ENCODE assay signal across 8 cellular contexts in the genomic region with DNA sequence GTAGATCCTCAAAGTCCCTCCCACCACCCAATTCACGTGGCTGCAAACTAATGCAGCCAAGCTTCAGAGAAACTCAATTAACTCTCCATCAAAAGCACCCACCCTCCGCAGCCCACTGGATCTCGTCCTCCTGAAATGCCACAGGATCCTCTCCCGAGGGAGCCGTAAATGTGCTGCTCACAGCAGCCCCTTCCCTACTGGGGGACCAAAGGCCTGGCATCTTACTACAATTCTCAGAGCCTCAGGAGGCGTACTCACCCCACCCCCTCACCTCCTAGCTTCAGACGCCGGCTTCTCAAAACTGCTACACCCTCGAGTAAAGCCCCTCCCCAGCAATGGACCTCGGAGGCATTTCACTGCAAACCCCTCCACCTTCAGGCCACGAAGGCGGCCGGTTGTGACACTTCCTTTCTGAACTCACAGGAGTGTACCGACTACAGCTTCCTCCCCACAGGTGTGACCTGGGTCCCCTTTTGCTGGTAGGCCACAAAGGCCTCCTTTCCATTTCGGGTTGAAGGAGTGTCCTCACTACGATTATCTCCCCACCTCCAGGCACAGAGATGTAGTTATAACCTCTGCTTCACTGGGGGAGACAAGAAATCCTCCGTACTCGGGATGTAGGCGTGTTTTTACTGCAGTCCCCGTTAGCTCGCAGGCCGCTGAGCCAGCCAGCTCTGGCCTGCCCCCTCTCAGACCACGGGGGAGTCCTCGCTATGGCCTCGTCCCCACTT. TPM values are rescaled to one million over a fixed set of nuclear protein-coding genes. Genes with fewer than 3 reads are reported as not detected.
DNase-seq lines count a peak whose midpoint lies in the region; ATAC-seq and TF ChIP-seq lines count a peak whose summit lies in the region.

No MANE protein-coding gene starts in this region.

- peak overlapping the region; percentile 98 for H3K4me2 ChIP-seq in neural progenitor cell

- H3K79me2 ChIP-seq in neural progenitor cell (ENCODE audit: low read depth), result peaks cover 58% of the 10 kb centered on the region

- no peaks in the 10 kb centered on the region for H3K27me3 Mint-ChIP-seq in activated T-cell treated with anti-CD3 and anti-CD28 coated beads, Interleukin-2, amount 50 U/mL, for 4 hours (ENCODE audit: low read depth)
- peaks cover 5% of the 10 kb centered on the region for H3K27me3 Mint-ChIP-seq in neural progenitor cell (ENCODE audit: insufficient read depth, low read depth)

- H3K27ac ChIP-seq in esophagus squamous epithelium (peak overlapping the region; percentile 96 to 100 (median 99)), neural progenitor cell (peak overlapping the region; percentile 84)

- H3K4me1 Mint-ChIP-seq in activated T-cell treated with anti-CD3 and anti-CD28 coated beads, Interleukin-2, amount 50 U/mL, for 4 hours (ENCODE audit: low read depth), result peaks cover 45% of the 10 kb centered on the region
- H3K4me1 Mint-ChIP-seq in neural progenitor cell, result peaks cover 25% of the 10 kb centered on the region

- H3K9ac ChIP-seq in NT2/D1 (ENCODE audit: insufficient read length, low read depth), result peak overlapping the region; percentile 100
- H3K9ac ChIP-seq in neural progenitor cell, result peak overlapping the region; percentile 97

- H3K27ac Mint-ChIP-seq in neural progenitor cell, result peak overlapping the region; percentile 100

- H3K4me3 ChIP-seq in BE2C (ENCODE audit: low read depth, low read length), result peak overlapping the region; percentile 98
- peak overlapping the region; percentile 93 for H3K4me3 ChIP-seq in NT2/D1 (ENCODE audit: insufficient read length, low read depth)
- peak overlapping the region; percentile 77 to 96 (median 84) for H3K4me3 ChIP-seq in esophagus squamous epithelium
- H3K4me3 ChIP-seq in neural progenitor cell, result peak overlapping the region; percentile 77

- H3K27me3 ChIP-seq in BE2C, result no peaks in the 10 kb centered on the region
- no peaks in the 10 kb centered on the region for H3K27me3 ChIP-seq in NT2/D1 (ENCODE audit: insufficient read depth, insufficient read length)
- H3K27me3 ChIP-seq in esophagus squamous epithelium, result no peaks in the 10 kb centered on the region
- H3K27me3 ChIP-seq in neural progenitor cell, result no peaks in the 10 kb centered on the region

- H2AFZ ChIP-seq in neural progenitor cell (replicated peaks), result peak overlapping the region; percentile 59

- H3K9me3 ChIP-seq in BE2C, result no peaks in the 10 kb centered on the region
- H3K9me3 ChIP-seq in NT2/D1 (ENCODE audit: insufficient read depth, low read length), result no peaks in the 10 kb centered on the region
- no peaks in the 10 kb centered on the region for H3K9me3 ChIP-seq in esophagus squamous epithelium
- no peaks in the 10 kb centered on the region for H3K9me3 ChIP-seq in neural progenitor cell (ENCODE audit: low read depth)

- ATAC-seq in GM19043 (IDR thresholded peaks at IDR 0.05; ENCODE audit: low read depth, unreplicated experiment) (peak; percentile 33), HG03280 (IDR thresholded peaks at IDR 0.05; ENCODE audit: unreplicated experiment) (peak; percentile 33)
- peak; percentile 19 to 23 for ATAC-seq in activated T-cell treated with anti-CD3 and anti-CD28 coated beads, Interleukin-2, amount 50 U/mL, for 4 hours

- H3K4me1 ChIP-seq in BE2C (peaks cover 8% of the 10 kb centered on the region), NT2/D1 (ENCODE audit: insufficient read depth, insufficient read length) (no peaks in the 10 kb centered on the region), esophagus squamous epithelium (peaks cover 11 to 52% (median 29%) of the 10 kb centered on the region in 3 donors), neural progenitor cell (peaks cover 26% of the 10 kb centered on the region)

- intact Hi-C loops in esophagus squamous epithelium (cut with DNase I), result no loop called here

- peaks cover 53% of the 10 kb centered on the region for H4K20me1 ChIP-seq in neural progenitor cell (ENCODE audit: low read depth)

- peaks cover 17% of the 10 kb centered on the region for H3K36me3 Mint-ChIP-seq in activated T-cell treated with anti-CD3 and anti-CD28 coated beads, Interleukin-2, amount 50 U/mL, for 4 hours (ENCODE audit: insufficient read depth)
- H3K36me3 Mint-ChIP-seq in neural progenitor cell, result peaks cover 25% of the 10 kb centered on the region

- peaks cover 10% of the 10 kb centered on the region for H3F3A ChIP-seq in neural progenitor cell (ENCODE audit: low read depth)

- peak overlapping the region; percentile 94 for H3K4me3 Mint-ChIP-seq in activated T-cell treated with anti-CD3 and anti-CD28 coated beads, Interleukin-2, amount 50 U/mL, for 4 hours
- H3K4me3 Mint-ChIP-seq in neural progenitor cell, result peak overlapping the region; percentile 97

- no peaks in the 10 kb centered on the region for H3K9me3 Mint-ChIP-seq in activated T-cell treated with anti-CD3 and anti-CD28 coated beads, Interleukin-2, amount 50 U/mL, for 4 hours
- H3K9me3 Mint-ChIP-seq in neural progenitor cell, result peaks cover 12% of the 10 kb centered on the region

- peak; percentile 87 for DNase-seq in BE2C
- peak; percentile 47 for DNase-seq in NT2/D1 (ENCODE audit: low read depth, low spot score)
- DNase-seq in activated T-cell treated with anti-CD3 and anti-CD28 coated beads, Interleukin-2, amount 50 U/mL, for 4 hours, result peak; percentile 39
- DNase-seq in esophagus squamous epithelium (lab: John Stamatoyannopoulos, UW), result no peak
- peak; percentile 79 for DNase-seq in neural progenitor cell (ENCODE audit: low spot score)
- DNase-seq in stromal cell of bone marrow (ENCODE audit: low read depth), result peak; percentile 7

- WGBS in esophagus squamous epithelium, 2 donors, result 0 to 1% methylated on average over 13 to 21 of the region's 25 CpGs

- no peak for TF ChIP-seq POLR2A in esophagus squamous epithelium (IDR thresholded peaks at IDR 0.05)

- no peak for TF ChIP-seq CTCF in BE2C (IDR thresholded peaks at IDR 0.05; ENCODE audit: low read depth, low read length)
- TF ChIP-seq CTCF in esophagus squamous epithelium (IDR thresholded peaks at IDR 0.05), result no peak
- no peak for TF ChIP-seq CTCF in neural progenitor cell (IDR thresholded peaks at IDR 0.05)

- peaks cover 2% of the 10 kb centered on the region; the same call in 1 of the 2 replicates for H3K36me3 ChIP-seq in BE2C
- H3K36me3 ChIP-seq in NT2/D1 (ENCODE audit: insufficient read depth, insufficient read length, low read length), result peaks cover 10% of the 10 kb centered on the region
- peaks cover 0 to 8% (median 0%) of the 10 kb centered on the region in 3 donors for H3K36me3 ChIP-seq in esophagus squamous epithelium
- no peaks in the 10 kb centered on the region for H3K36me3 ChIP-seq in neural progenitor cell

RNA-seq across cellular contexts. Expression of a gene that starts 0.7 kb away (rescaled TPM):
- 549 TPM for polyA plus RNA-seq in BE2C (2012; ENCODE audit: insufficient read depth, insufficient read length, low read depth)
- total RNA-seq in activated T-cell treated with anti-CD3 and anti-CD28 coated beads, Interleukin-2, amount 50 U/mL, for 4 hours, result 100 to 1,000 TPM; 229 to 264 (median 257) TPM
- total RNA-seq in esophagus squamous epithelium, result 10 to 100 TPM; 47.3 to 98.2 (median 75.9) TPM
- 140 and 189 TPM in 2 replicates for total RNA-seq in neural progenitor cell (ENCODE audit: low replicate concordance)

RNA-seq across cellular contexts. Expression of a gene that starts 0.7 kb away (rescaled TPM):
- polyA plus RNA-seq in BE2C (2012; ENCODE audit: insufficient read depth, insufficient read length, low read depth), result 41.7 TPM
- total RNA-seq in activated T-cell treated with anti-CD3 and anti-CD28 coated beads, Interleukin-2, amount 50 U/mL, for 4 hours, result 100 to 1,000 TPM; 135 to 137 (median 136) TPM
- total RNA-seq in esophagus squamous epithelium, result 10 to 100 TPM; 14.2 to 35.5 (median 30.0) TPM
- total RNA-seq in neural progenitor cell (ENCODE audit: low replicate concordance), result 82.8 and 112 TPM in 2 replicates

RNA-seq across cellular contexts. Expression of a gene that starts 35.2 kb away (rescaled TPM):
- polyA plus RNA-seq in BE2C (2012; ENCODE audit: insufficient read depth, insufficient read length, low read depth), result 21.3 TPM
- 10 to 100 TPM; 29.0 to 39.4 (median 38.4) TPM for total RNA-seq in activated T-cell treated with anti-CD3 and anti-CD28 coated beads, Interleukin-2, amount 50 U/mL, for 4 hours
- 10 to 100 TPM; 16.4 to 39.9 (median 24.2) TPM for total RNA-seq in esophagus squamous epithelium
- 21.7 and 29.3 TPM in 2 replicates for total RNA-seq in neural progenitor cell (ENCODE audit: low replicate concordance)

RNA-seq across cellular contexts. Expression of a gene that starts 35.2 kb away (rescaled TPM):
- 382 TPM for polyA plus RNA-seq in BE2C (2012; ENCODE audit: insufficient read depth, insufficient read length, low read depth)
- 100 to 1,000 TPM; 160 to 171 (median 171) TPM for total RNA-seq in activated T-cell treated with anti-CD3 and anti-CD28 coated beads, Interleukin-2, amount 50 U/mL, for 4 hours
- total RNA-seq in esophagus squamous epithelium, result 100 to 1,000 TPM; 178 to 290 (median 228) TPM
- total RNA-seq in neural progenitor cell (ENCODE audit: low replicate concordance), result 135 and 253 TPM in 2 replicates

RNA-seq across cellular contexts. Expression of a gene that starts 48.3 kb away (rescaled TPM):
- polyA plus RNA-seq in BE2C (2012; ENCODE audit: insufficient read depth, insufficient read length, low read depth), result 4.7 TPM
- total RNA-seq in activated T-cell treated with anti-CD3 and anti-CD28 coated beads, Interleukin-2, amount 50 U/mL, for 4 hours, result 1 to 10 TPM; 1.6 to 2.5 (median 1.9) TPM
- total RNA-seq in esophagus squamous epithelium (1 to 10 TPM in 2 of 4 donors, under 1 TPM in 2; 0.44 to 4.8 (median 2.6) TPM), neural progenitor cell (ENCODE audit: low replicate concordance) (3.3 and 6.9 TPM in 2 replicates)
